Comparison of ENCODE assay signal across 11 cellular contexts in the genomic region with DNA sequence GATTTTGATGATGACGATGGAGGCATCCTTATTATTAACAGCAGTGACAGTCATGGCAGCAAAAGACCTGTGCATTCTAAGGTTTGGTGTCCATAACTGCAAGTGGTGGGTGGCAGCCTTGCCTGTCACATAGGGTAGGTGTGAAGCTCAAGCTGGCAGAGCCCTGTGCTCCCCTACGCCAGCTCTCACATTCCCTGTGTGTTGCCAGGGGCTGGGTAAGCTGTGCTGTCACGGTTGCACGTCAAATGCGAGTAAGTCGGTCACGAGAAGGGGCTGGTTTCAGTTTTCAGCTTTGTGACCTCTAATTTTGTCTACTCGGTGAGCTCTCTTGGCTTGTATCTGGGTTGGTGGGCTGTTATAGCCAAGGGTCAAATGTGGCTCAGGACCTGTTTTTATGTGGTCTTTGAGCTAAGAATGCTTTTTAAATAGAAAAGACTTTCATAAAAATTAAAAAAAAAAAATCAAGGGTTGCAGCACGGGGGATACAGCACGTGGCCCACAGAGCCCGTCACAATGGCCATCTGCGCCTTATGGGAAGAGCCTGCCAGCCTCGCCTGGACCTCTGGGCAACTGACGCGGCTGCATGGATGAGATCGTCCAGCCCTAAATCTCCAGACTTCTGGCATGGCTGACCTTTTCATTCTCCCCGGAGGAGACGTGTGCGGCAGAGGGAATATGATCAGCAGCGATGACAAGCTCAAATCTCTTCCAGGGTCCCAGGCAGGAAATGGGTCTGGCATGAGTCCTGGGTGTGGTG.
DNase-seq lines count a peak whose midpoint lies in the region; ATAC-seq and TF ChIP-seq lines count a peak whose summit lies in the region.
"Had no signal": no experiment of that assay in that cellular context is flagged by ENCODE, and none has a peak within 500 bp of the region (broad histone marks: within the 10 kb centered on the region; RNA-seq: fewer than 3 reads in every experiment).

No MANE protein-coding gene starts in this region.

- no CpG with 5 or more reads among the region's 20 CpGs for WGBS in neuronal stem cell (ENCODE audit: extremely low coverage in 2 of 2, insufficient read length in 2 of 2, insufficient replicate concordance in 1 of 2), 2 donors

- ATAC-seq in GM18858 (IDR thresholded peaks at IDR 0.05; ENCODE audit: unreplicated experiment): peak; percentile 49
- peak; percentile 45 for ATAC-seq in GM21786 (IDR thresholded peaks at IDR 0.05; ENCODE audit: unreplicated experiment)
- no peak for ATAC-seq in activated CD4-positive, CD25-positive, alpha-beta regulatory T cell treated with anti-CD3 and anti-CD28 coated beads, Interleukin-2, amount 50 U/mL, for 24 hours
- ATAC-seq: left colon had no signal

- H3K4me1 ChIP-seq in KMS-11 (ENCODE audit: low read depth, poor library complexity, severe bottlenecking) (peaks cover 37% of the 10 kb centered on the region), neuronal stem cell (ENCODE audit: control insufficient read depth in 2 of 2, insufficient read depth in 1 of 2, low read depth in 1 of 2, low read length in 2 of 2) (peaks cover 0 to 8% of the 10 kb centered on the region in 2 donors), HAP-1 (no peaks in the 10 kb centered on the region)

- no peak overlapping the region for H2BK15ac ChIP-seq in neuronal stem cell (ENCODE audit: low read length)

- no peak overlapping the region for H3K23ac ChIP-seq in neuronal stem cell (ENCODE audit: low read depth, low read length, poor library complexity)

- H3K4me3 Mint-ChIP-seq in activated CD4-positive, alpha-beta T cell treated with anti-CD3 and anti-CD28 coated beads, Interleukin-2, amount 10 ng/mL, durations not matched to agents 24 days and 14 days: no peak overlapping the region

- DNase-seq in neuronal stem cell (ENCODE audit: low spot score) (no peak), HAP-1 (ENCODE audit: low spot score in 2 of 2) (no peak)
- no peak for DNase-seq in activated CD4-positive, alpha-beta T cell treated with anti-CD3 and anti-CD28 coated beads, Interleukin-2, amount 10 ng/mL, durations not matched to agents 24 days and 14 days
- DNase-seq in activated CD4-positive, alpha-beta T cell treated with anti-CD3 and anti-CD28 coated beads, Interleukin-2, amount 50 U/mL, for 48 hours: no peak
- DNase-seq: stimulated activated CD4-positive, alpha-beta T cell treated with anti-CD3 and anti-CD28 coated beads, Interleukin-15, amount 100 ng/mL, for 24 hours had no signal

- H3K9ac ChIP-seq in KMS-11: peak overlapping the region; percentile 43
- H3K9ac ChIP-seq in neuronal stem cell (ENCODE audit: low read depth, low read length, poor library complexity): no peak overlapping the region

- no peaks in the 10 kb centered on the region for H3K4me1 Mint-ChIP-seq in activated CD4-positive, alpha-beta T cell treated with anti-CD3 and anti-CD28 coated beads, Interleukin-2, amount 10 ng/mL, durations not matched to agents 24 days and 14 days

- H3K27me3 Mint-ChIP-seq in activated CD4-positive, alpha-beta T cell treated with anti-CD3 and anti-CD28 coated beads, Interleukin-2, amount 10 ng/mL, durations not matched to agents 24 days and 14 days: peaks cover 1% of the 10 kb centered on the region

- no peak overlapping the region for H4K8ac ChIP-seq in neuronal stem cell (ENCODE audit: low read depth, low read length)

- no peak overlapping the region for H3K27ac Mint-ChIP-seq in activated CD4-positive, alpha-beta T cell treated with anti-CD3 and anti-CD28 coated beads, Interleukin-2, amount 10 ng/mL, durations not matched to agents 24 days and 14 days
- H3K27ac Mint-ChIP-seq: IgD-negative memory B cell had no signal

- no peak overlapping the region for H3K14ac ChIP-seq in neuronal stem cell (ENCODE audit: low read length)

- no peaks in the 10 kb centered on the region for H3K79me2 ChIP-seq in KMS-11 (ENCODE audit: insufficient read depth, low read depth)

- H3K9me3 Mint-ChIP-seq in activated CD4-positive, alpha-beta T cell treated with anti-CD3 and anti-CD28 coated beads, Interleukin-2, amount 10 ng/mL, durations not matched to agents 24 days and 14 days: no peaks in the 10 kb centered on the region

- no peak overlapping the region for H4K91ac ChIP-seq in neuronal stem cell (ENCODE audit: low read depth, low read length, poor library complexity)

- no peaks in the 10 kb centered on the region for H3K36me3 ChIP-seq in KMS-11 (ENCODE audit: insufficient read depth)
- no peaks in the 10 kb centered on the region for H3K36me3 ChIP-seq in neuronal stem cell (replicated peaks in 1 of 2; ENCODE audit: control insufficient read depth in 2 of 2, insufficient read depth in 2 of 2, low read length in 2 of 2)
- no peaks in the 10 kb centered on the region for H3K36me3 ChIP-seq in HAP-1 (replicated peaks)

- intact Hi-C loops in activated CD4-positive, alpha-beta T cell treated with anti-CD3 and anti-CD28 coated beads, Interleukin-2, amount 10 ng/mL, durations not matched to agents 24 days and 14 days (cut with micrococcal nuclease): loop anchor here (10.0 kb wide), 1 partner anchor 158 kb away; no protein-coding TSS in a partner anchor

- no peaks in the 10 kb centered on the region for H3K27me3 ChIP-seq in KMS-11 (ENCODE audit: insufficient read depth, low read depth)
- H3K27me3 ChIP-seq in neuronal stem cell (ENCODE audit: control insufficient read depth in 3 of 3, insufficient read depth in 3 of 3, low read depth in 1 of 3, low read length in 3 of 3): peaks cover 0 to 57% (median 16%) of the 10 kb centered on the region in 3 experiments
- H3K27me3 ChIP-seq in HAP-1 (ENCODE audit: low read depth): peaks cover 3% of the 10 kb centered on the region; the same call in 1 of the 2 replicates

- H3K18ac ChIP-seq in neuronal stem cell (ENCODE audit: low read length): peak overlapping the region; percentile 63

- H3K4me2 ChIP-seq in KMS-11 (peak overlapping the region; percentile 96), neuronal stem cell (ENCODE audit: insufficient read depth, low read length, poor library complexity, severe bottlenecking) (no peak overlapping the region)

- H3K4ac ChIP-seq in neuronal stem cell (ENCODE audit: low read length): no peak overlapping the region

- H3K79me1 ChIP-seq in neuronal stem cell (ENCODE audit: low read depth, low read length): no peaks in the 10 kb centered on the region

- H3K9me3 ChIP-seq in neuronal stem cell (replicated peaks in 1 of 2; ENCODE audit: control insufficient read depth in 2 of 2, insufficient read depth in 1 of 2, low read depth in 1 of 2, low read length in 2 of 2): no peaks in the 10 kb centered on the region
- no peaks in the 10 kb centered on the region for H3K9me3 ChIP-seq in HAP-1

- no peaks in the 10 kb centered on the region for H4K20me1 ChIP-seq in KMS-11 (ENCODE audit: insufficient read depth)

- in situ Hi-C loops in HAP-1 (cut with MboI; ENCODE audit: low sequenced_read_pairs): loop anchor here (10.0 kb wide), 1 partner anchor 158 kb away; no protein-coding TSS in a partner anchor

- H2AFZ ChIP-seq in KMS-11 (ENCODE audit: low read depth) (peak overlapping the region; percentile 85), neuronal stem cell (ENCODE audit: low read length) (no peak overlapping the region)

- TF ChIP-seq CTCF in KMS-11 (conservative IDR thresholded peaks at IDR 0.05; ENCODE audit: low read depth, low read length): no peak

- no peak overlapping the region for H2BK5ac ChIP-seq in neuronal stem cell (ENCODE audit: low read length)

- H3K4me3 ChIP-seq in KMS-11 (IDR thresholded peaks at IDR 0.05; ENCODE audit: insufficient read depth, low read depth, low read length) (no peak overlapping the region), neuronal stem cell (ENCODE audit: low read length in 2 of 2) (no peak overlapping the region), HAP-1 (no peak overlapping the region)

- H3K27ac ChIP-seq in KMS-11 (peak overlapping the region; percentile 82), neuronal stem cell (replicated peaks; ENCODE audit: low read length) (no peak overlapping the region)

- H2BK120ac ChIP-seq in neuronal stem cell (ENCODE audit: low read depth, low read length): no peak overlapping the region

- no peaks in the 10 kb centered on the region for H3K36me3 Mint-ChIP-seq in activated CD4-positive, alpha-beta T cell treated with anti-CD3 and anti-CD28 coated beads, Interleukin-2, amount 10 ng/mL, durations not matched to agents 24 days and 14 days (ENCODE audit: low read depth)
- H3K36me3 Mint-ChIP-seq: IgD-negative memory B cell had no signal

- H2BK12ac ChIP-seq in neuronal stem cell (ENCODE audit: low read length): no peak overlapping the region

- H2AK5ac ChIP-seq in neuronal stem cell (ENCODE audit: low read depth, low read length): no peak overlapping the region

Comparison
In these comparisons a context has a peak if more than half of its experiments do, and no peak if none do; other contexts are left out.
1. ATAC-seq: peak in GM18858 (single experiment) and GM21786 (single experiment); none in activated CD4-positive, CD25-positive, alpha-beta regulatory T cell treated with anti-CD3 and anti-CD28 coated beads, Interleukin-2, amount 50 U/mL, for 24 hours (0 of 2).